Comparison of ENCODE assay signal across 11 cellular contexts in the genomic region with DNA sequence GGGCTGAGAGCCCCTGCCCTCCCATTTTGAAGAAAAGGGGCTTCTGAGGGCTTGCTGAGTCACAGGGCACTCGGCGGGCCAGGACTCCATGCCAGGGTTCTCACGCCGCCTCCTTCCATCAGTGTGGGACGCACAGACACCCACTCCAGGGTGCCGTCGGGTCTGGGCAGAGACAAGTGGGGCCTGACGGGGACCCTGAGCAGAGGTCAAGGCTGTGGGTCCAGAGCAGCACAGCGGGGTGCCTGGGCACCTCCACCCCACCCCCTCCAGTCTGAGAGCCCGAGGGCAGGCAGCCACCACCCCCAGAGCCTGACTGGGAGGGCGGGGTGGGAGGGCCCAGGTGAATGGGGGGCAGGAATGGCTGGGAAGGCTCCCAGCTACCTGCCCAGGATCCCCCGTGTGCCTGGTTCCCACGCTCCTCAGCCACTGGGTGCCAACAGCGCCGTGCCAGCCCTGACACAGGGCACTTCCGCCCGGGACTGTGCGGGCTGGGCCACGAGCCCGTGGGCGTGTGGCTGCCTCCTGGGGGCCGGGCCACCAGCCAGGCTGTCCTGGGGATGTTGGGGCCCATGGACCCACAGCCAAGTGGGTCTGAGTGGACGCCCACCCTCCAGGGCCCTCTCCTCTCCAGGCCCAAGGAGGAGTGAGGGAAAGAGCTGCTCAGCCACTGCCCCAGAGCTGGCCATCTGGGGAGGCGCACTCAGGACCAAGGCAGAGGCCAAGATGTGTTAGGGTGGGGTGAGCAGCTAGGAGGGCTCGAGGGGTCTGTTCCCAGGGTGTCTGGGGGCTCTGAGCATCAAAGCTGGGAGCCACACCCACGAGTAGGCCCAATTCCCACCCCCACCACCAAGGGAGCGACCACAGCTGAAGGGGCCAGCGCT. TPM values are rescaled to one million over a fixed set of nuclear protein-coding genes. Genes with fewer than 3 reads are reported as not detected.
DNase-seq lines count a peak whose midpoint lies in the region; ATAC-seq, FAIRE-seq and TF ChIP-seq lines count a peak whose summit lies in the region.
"Had no signal": no experiment of that assay in that cellular context is flagged by ENCODE, and none has a peak within 500 bp of the region (broad histone marks: within the 10 kb centered on the region; RNA-seq: fewer than 3 reads in every experiment).

No MANE protein-coding gene starts in this region.

- no peak overlapping the region for H3K18ac ChIP-seq in H1 (ENCODE audit: extremely low read depth, low read length)

- no peak for TF ChIP-seq RAD21 in H1 (IDR thresholded peaks at IDR 0.05 in 1 of 2, conservative IDR thresholded peaks at IDR 0.05 in 1 of 2; ENCODE audit: low read depth in 2 of 2, low read length in 2 of 2)

- no peaks in the 10 kb centered on the region for H3K27me3 ChIP-seq in H7 (ENCODE audit: control insufficient read depth, insufficient read depth, low read length)
- H3K27me3 ChIP-seq in H1 (replicated peaks in 1 of 4; ENCODE audit: control insufficient read depth in 3 of 4, extremely low read depth in 1 of 4, insufficient read depth in 3 of 4, low read length in 3 of 4) = peaks cover 0 to under 1% (median 0%) of the 10 kb centered on the region in 4 experiments; a peak in 1 of 7 replicates

- DNase-seq in 8988T (peak; percentile 55), H7 (peak; percentile 70), H1 (ENCODE audit: low read depth in 1 of 2, low spot score in 2 of 2) (no peak), omental fat pad (ENCODE audit: low spot score) (peak; percentile 12), SW480 (ENCODE audit: low spot score) (no peak)
- DNase-seq: NCI-H524 had no signal

- H4K8ac ChIP-seq in H1 (ENCODE audit: extremely low read depth, insufficient read depth, low read length) = no peak overlapping the region

- no peak overlapping the region for H3K9ac ChIP-seq in H1 (replicated peaks in 1 of 4; ENCODE audit: extremely low read depth in 1 of 4, low read depth in 3 of 4, low read length in 3 of 4)
- H3K9ac ChIP-seq: KMS-11 had no signal

- no peak for ATAC-seq in omental fat pad (ENCODE audit: low FRiP score)
- no peak for ATAC-seq in GM19023 (IDR thresholded peaks at IDR 0.05; ENCODE audit: unreplicated experiment)
- no peak for ATAC-seq in GM18519 (IDR thresholded peaks at IDR 0.05; ENCODE audit: low FRiP score, unreplicated experiment)
- ATAC-seq in HG02763 (IDR thresholded peaks at IDR 0.05; ENCODE audit: unreplicated experiment) = no peak
- ATAC-seq: activated CD8-positive, alpha-beta T cell treated with anti-CD3 and anti-CD28 coated beads, Interleukin-2, amount 10 ng/mL, durations not matched to agents 7 days and 5 days had no signal

- H3K36me3 ChIP-seq in H7 (replicated peaks; ENCODE audit: control insufficient read depth, insufficient read depth, low read length) (no peaks in the 10 kb centered on the region), H1 (ENCODE audit: control insufficient read depth in 2 of 4, insufficient read depth in 4 of 4, low read length in 3 of 4) (no peaks in the 10 kb centered on the region)

- H4K91ac ChIP-seq in H1 (replicated peaks; ENCODE audit: insufficient read length, low read length) = no peak overlapping the region

- H2BK5ac ChIP-seq in H1 (ENCODE audit: low read depth, low read length) = 0 out of 2 replicates have a peak overlapping the region, but pooled peaks have one; percentile 21

- H3K4me2 ChIP-seq in H1 (ENCODE audit: insufficient read depth in 1 of 2, low read depth in 2 of 2, low read length in 2 of 2) = no peak overlapping the region
- H3K4me2 ChIP-seq: KMS-11 had no signal

- TF ChIP-seq POLR2A in H1 (IDR thresholded peaks at IDR 0.05; ENCODE audit: control extremely low read depth in 1 of 2, low read depth in 2 of 2, low read length in 2 of 2) = no peak

- no peak overlapping the region; the same call in 1 of the 2 replicates for H2BK15ac ChIP-seq in H1 (ENCODE audit: low read length)

- no peak overlapping the region for H2BK20ac ChIP-seq in H1 (ENCODE audit: low read length)

- H2BK120ac ChIP-seq in H1 (replicated peaks; ENCODE audit: low read depth, low read length) = no peak overlapping the region

- peaks cover 0 to 26% (median 18%) of the 10 kb centered on the region in 4 experiments; a peak in 6 of 7 replicates for H3K4me1 ChIP-seq in H1 (replicated peaks in 1 of 4; ENCODE audit: control insufficient read depth in 3 of 4, insufficient read depth in 4 of 4, low read length in 3 of 4)

- no peak overlapping the region for H3K56ac ChIP-seq in H1 (replicated peaks; ENCODE audit: insufficient read length, low read depth, low read length)

- CTCF ChIA-PET in H1 (lab: Charles Lee; ENCODE audit: partially characterized antibody) = interaction anchor here (0.7 to 1.5 kb wide), 4 partner anchors 9 to 244 kb away, joined by 3 to 8 read pairs (median 4); partner anchors contain the start of gene NRARP

- H3K4me3 ChIP-seq in H7 (ENCODE audit: insufficient read depth, low read depth, low read length) = no peak overlapping the region
- no peak overlapping the region for H3K4me3 ChIP-seq in H1 (ENCODE audit: extremely low read depth in 1 of 4, insufficient read depth in 2 of 4, low read depth in 3 of 4, low read length in 4 of 4)

- H3K4ac ChIP-seq in H1 (replicated peaks; ENCODE audit: insufficient read length, low read depth, low read length) = no peak overlapping the region

- no peaks in the 10 kb centered on the region for H3K79me2 ChIP-seq in H1 (ENCODE audit: control insufficient read depth in 1 of 2, insufficient read depth in 2 of 2, low read length in 2 of 2)

- H3K23ac ChIP-seq in H1 (ENCODE audit: insufficient read length) = no peak overlapping the region

- WGBS in H1 (ENCODE audit: extremely low coverage in 1 of 2, insufficient coverage in 1 of 2, insufficient read length in 1 of 2, insufficient replicate concordance in 2 of 2, low coverage in 1 of 2, low lambda C conversion rate in 2 of 2, missing lambda C conversion rate in 1 of 2), 2 experiments = 84% methylated on average over 26 of the region's 28 CpGs; no CpG with 5 or more reads in 1 of the 2 experiments

- H3K14ac ChIP-seq in H1 (ENCODE audit: insufficient read length) = no peak overlapping the region

- no peak for FAIRE-seq in H1 (lab: Jason Lieb, UNC)

- no peaks in the 10 kb centered on the region for H3K79me1 ChIP-seq in H1 (ENCODE audit: low read depth, low read length)

- H2AFZ ChIP-seq in H1 (ENCODE audit: low read length) = no peak overlapping the region

- TF ChIP-seq EP300 in H1 (IDR thresholded peaks at IDR 0.05; ENCODE audit: borderline replicate concordance in 1 of 2, low read depth in 2 of 2, low read length in 2 of 2) = no peak

- H3K23me2 ChIP-seq in H1 (ENCODE audit: low read depth, low read length) = no peaks in the 10 kb centered on the region; the same call in 1 of the 2 replicates

- H2AK5ac ChIP-seq in H1 (ENCODE audit: low read depth, low read length) = no peak overlapping the region

- H3K9me3 ChIP-seq in H1 (ENCODE audit: insufficient read depth in 2 of 2, low read depth in 1 of 2, low read length in 1 of 2) = no peaks in the 10 kb centered on the region

- no peaks in the 10 kb centered on the region for H4K20me1 ChIP-seq in H1 (replicated peaks in 1 of 2; ENCODE audit: control insufficient read depth in 1 of 2, insufficient read depth in 2 of 2, low read length in 2 of 2)

- POLR2A ChIA-PET in H1 (lab: Charles Lee; ENCODE audit: partially characterized antibody) = interaction anchor here (0.6 to 11.9 kb wide), 3 partner anchors 12 to 184 kb away, joined by 3 to 129 read pairs (median 6); partner anchors contain the start of genes NRARP and TOR4A

- no peak overlapping the region for H4K5ac ChIP-seq in H1 (ENCODE audit: insufficient read length, low read depth, low read length)

- H3K27ac ChIP-seq in H1 (ENCODE audit: low read depth, low read length) = no peak overlapping the region
- H3K27ac ChIP-seq: KMS-11 had no signal

- TF ChIP-seq CTCF in H1 (IDR thresholded peaks at IDR 0.05; ENCODE audit: control extremely low read depth in 1 of 3, insufficient read depth in 1 of 3, low read depth in 1 of 3, low read length in 3 of 3) = no peak
- TF ChIP-seq CTCF in omental fat pad (IDR thresholded peaks at IDR 0.05) = no peak

- H2BK12ac ChIP-seq in H1 (ENCODE audit: low read depth, low read length) = no peak overlapping the region

RNA-seq across cellular contexts. Expression of gene NRARP, which starts 10.1 kb away (rescaled TPM):
- total RNA-seq in H7 (2014; rRNA removed; shearing (Covaris generic)) = 27.7 and 34.8 TPM in 2 replicates
- 35.4 and 37.2 TPM in 2 replicates for total RNA-seq in H1 (2021; fragmentation: NEBNext Ultra II Directional; extraction: Animal tissue kit (Norgen Biotek cat#: 25700))
- polyA plus RNA-seq in H1 (2011; rRNA removed) = 32.5 and 52.0 TPM in 2 replicates
- 27.2 TPM for polyA plus RNA-seq in H1 (2011; cell fraction: cytosol; rRNA removed)
- 23.8 TPM for polyA plus RNA-seq in H1 (2011; cell fraction: nucleus; rRNA removed)
- polyA plus RNA-seq in H1 (2012, experiment 1 of 2) = 13.6 to 21.0 TPM (median 17.4 TPM) in 4 replicates
- 10.2 TPM for polyA plus RNA-seq in H1 (2012, experiment 2 of 2)
- 18.6 TPM for polyA plus RNA-seq in H1 (2013, experiment 1 of 2)
- 18.9 TPM for polyA plus RNA-seq in H1 (2013, experiment 2 of 2)
- polyA minus RNA-seq in H1 (2011; rRNA and poly(A)+ RNA removed) = 4.4 and 6.2 TPM in 2 replicates
- polyA minus RNA-seq in H1 (2011; cell fraction: cytosol; rRNA and poly(A)+ RNA removed) = 23.5 TPM
- 36.3 TPM for polyA minus RNA-seq in H1 (2011; cell fraction: nucleus; rRNA and poly(A)+ RNA removed)
- 10 to 100 TPM in 1 of 4 donors, 1 to 10 TPM in 3; 4.6 to 12.3 (median 7.2) TPM for total RNA-seq in omental fat pad

RNA-seq across cellular contexts. Expression of gene TOR4A, which starts 34.7 kb away (rescaled TPM):
- total RNA-seq in H7 (2014; rRNA removed; shearing (Covaris generic)) = 21.3 and 23.2 TPM in 2 replicates
- 9.2 and 9.3 TPM in 2 replicates for total RNA-seq in H1 (2021; fragmentation: NEBNext Ultra II Directional; extraction: Animal tissue kit (Norgen Biotek cat#: 25700))
- polyA plus RNA-seq in H1 (2011; rRNA removed) = 8.4 and 11.4 TPM in 2 replicates
- 6.6 TPM for polyA plus RNA-seq in H1 (2011; cell fraction: cytosol; rRNA removed)
- polyA plus RNA-seq in H1 (2011; cell fraction: nucleus; rRNA removed) = 11.1 TPM
- polyA plus RNA-seq in H1 (2012, experiment 1 of 2) = 3.5 to 6.6 TPM (median 5.8 TPM) in 4 replicates
- polyA plus RNA-seq in H1 (2012, experiment 2 of 2) = 5.1 TPM
- 12.1 TPM for polyA plus RNA-seq in H1 (2013, experiment 1 of 2)
- 12.3 TPM for polyA plus RNA-seq in H1 (2013, experiment 2 of 2)
- polyA minus RNA-seq in H1 (2011; rRNA and poly(A)+ RNA removed) = 2.7 TPM in 2 replicates
- 10.6 TPM for polyA minus RNA-seq in H1 (2011; cell fraction: cytosol; rRNA and poly(A)+ RNA removed)
- 9.7 TPM for polyA minus RNA-seq in H1 (2011; cell fraction: nucleus; rRNA and poly(A)+ RNA removed)
- total RNA-seq in omental fat pad = 10 to 100 TPM in 3 of 4 donors, 1 to 10 TPM in 1; 9.8 to 17.7 (median 11.6) TPM

RNA-seq across cellular contexts. Expression of gene NELFB, which starts 57.1 kb away (rescaled TPM):
- 112 and 121 TPM in 2 replicates for total RNA-seq in H7 (2014; rRNA removed; shearing (Covaris generic))
- 70.8 and 78.0 TPM in 2 replicates for total RNA-seq in H1 (2021; fragmentation: NEBNext Ultra II Directional; extraction: Animal tissue kit (Norgen Biotek cat#: 25700))
- polyA plus RNA-seq in H1 (2011; rRNA removed) = 57.6 and 86.5 TPM in 2 replicates
- polyA plus RNA-seq in H1 (2011; cell fraction: cytosol; rRNA removed) = 76.0 TPM
- 88.6 TPM for polyA plus RNA-seq in H1 (2011; cell fraction: nucleus; rRNA removed)
- 60.2 to 87.1 TPM (median 80.4 TPM) in 4 replicates for polyA plus RNA-seq in H1 (2012, experiment 1 of 2)
- 79.8 TPM for polyA plus RNA-seq in H1 (2012, experiment 2 of 2)
- polyA plus RNA-seq in H1 (2013, experiment 1 of 2) = 37.9 TPM
- polyA plus RNA-seq in H1 (2013, experiment 2 of 2) = 37.5 TPM
- 38.7 and 47.9 TPM in 2 replicates for polyA minus RNA-seq in H1 (2011; rRNA and poly(A)+ RNA removed)
- 49.8 TPM for polyA minus RNA-seq in H1 (2011; cell fraction: cytosol; rRNA and poly(A)+ RNA removed)
- polyA minus RNA-seq in H1 (2011; cell fraction: nucleus; rRNA and poly(A)+ RNA removed) = 27.2 TPM
- 10 to 100 TPM; 22.2 to 42.8 (median 34.2) TPM for total RNA-seq in omental fat pad

Comparison
In these comparisons a context has a peak if more than half of its experiments do, and no peak if none do; other contexts are left out.
1. DNase-seq: peak in 8988T (single experiment), H7 (single experiment) and omental fat pad (single experiment); none in H1 (0 of 2) and SW480 (single experiment).